Comparison of ENCODE assay signal across 14 cellular contexts in the genomic region with DNA sequence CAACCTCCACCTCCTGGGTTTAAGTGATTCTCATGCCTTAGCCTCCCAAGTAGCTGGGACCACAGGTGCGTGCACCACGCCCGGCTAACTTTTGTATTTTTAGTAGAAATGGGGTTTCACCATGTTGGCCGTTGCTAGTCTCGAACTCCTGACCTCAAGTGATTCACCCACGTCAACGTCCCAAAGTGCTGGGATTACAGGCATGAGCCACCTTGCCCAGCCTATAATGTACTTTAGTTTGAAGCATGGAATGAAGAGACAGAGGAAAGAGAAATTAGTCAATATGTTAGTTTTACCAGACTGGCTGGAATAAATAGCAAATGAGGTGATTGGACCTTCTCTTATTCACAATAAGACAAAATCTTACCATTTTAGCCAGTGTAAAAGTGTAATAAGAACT.
DNase-seq lines count a peak whose midpoint lies in the region; ATAC-seq and TF ChIP-seq lines count a peak whose summit lies in the region.
"Had no signal": no experiment of that assay in that cellular context is flagged by ENCODE, and none has a peak within 500 bp of the region (broad histone marks: within the 10 kb centered on the region; RNA-seq: fewer than 3 reads in every experiment).

No MANE protein-coding gene starts in this region.

- TF ChIP-seq CTCF in HL-60 (IDR thresholded peaks at IDR 0.05; ENCODE audit: insufficient read depth, low read length) = no peak
- no peak for TF ChIP-seq CTCF in mammary epithelial cell (conservative IDR thresholded peaks at IDR 0.05 in 1 of 2, IDR thresholded peaks at IDR 0.05 in 1 of 2; ENCODE audit: extremely low read depth in 1 of 2, insufficient read depth in 1 of 2, low read depth in 1 of 2, low read length in 2 of 2)
- TF ChIP-seq CTCF in neutrophil (IDR thresholded peaks at IDR 0.05) = no peak

- 92% methylated on average over 7 of the region's 7 CpGs for WGBS in mammary epithelial cell (ENCODE audit: low coverage, missing lambda C conversion rate)

- H3K27me3 ChIP-seq in HL-60 (ENCODE audit: insufficient read depth, poor library complexity, severe bottlenecking) (no peaks in the 10 kb centered on the region), mammary epithelial cell (ENCODE audit: insufficient read depth, low read length) (no peaks in the 10 kb centered on the region), neutrophil (no peaks in the 10 kb centered on the region)
- H3K27me3 ChIP-seq: transverse colon had no signal

- dilution Hi-C loops in mammary epithelial cell (cut with HindIII; ENCODE audit: low sequenced_read_pairs) = loop anchor here (5.0 kb wide), 1 partner anchor 50 kb away; no protein-coding TSS in a partner anchor

- TSS peak; percentile 9 for BruUV-seq in mammary epithelial cell (replicated peaks; lab: Mats Ljungman, UMichigan)

- intact Hi-C loops in mammary epithelial cell (cut with micrococcal nuclease) = loop anchor here (5.0 to 10.0 kb wide), 2 partner anchors 52 to 65 kb away; no protein-coding TSS in a partner anchor

- CTCF ChIA-PET in mammary epithelial cell (lab: Charles Lee; ENCODE audit: low non-redundant PET) = no interaction called here

- H3K27ac ChIP-seq in HL-60 (replicated peaks) (peak overlapping the region; percentile 60), mammary epithelial cell (ENCODE audit: insufficient read depth, low read depth, low read length) (peak overlapping the region; percentile 1), neutrophil (peak overlapping the region; percentile 79), substantia nigra (ENCODE audit: low read depth, low read length, poor library complexity, severe bottlenecking) (no peak overlapping the region)
- H3K27ac ChIP-seq: transverse colon had no signal

- H3K9ac ChIP-seq in mammary epithelial cell (ENCODE audit: insufficient read depth, low read length) = no peak overlapping the region

- no peak overlapping the region for H2AFZ ChIP-seq in mammary epithelial cell (ENCODE audit: low read depth, low read length)

- H3K4me1 ChIP-seq in mammary epithelial cell (ENCODE audit: insufficient read depth, low read length) (peaks cover 12% of the 10 kb centered on the region), neutrophil (ENCODE audit: control insufficient read depth in 1 of 2, insufficient read depth in 1 of 2, low read depth in 1 of 2, low read length in 1 of 2) (peaks cover 34 to 35% of the 10 kb centered on the region in 2 experiments)
- H3K4me1 ChIP-seq: transverse colon had no signal

- in situ Hi-C loops in mammary epithelial cell (cut with MboI; ENCODE audit: low sequenced_read_pairs in 2 of 2) = no loop called here

- ATAC-seq in HG03442 (IDR thresholded peaks at IDR 0.05; ENCODE audit: unreplicated experiment) (no peak), HG03108 (IDR thresholded peaks at IDR 0.05; ENCODE audit: unreplicated experiment) (no peak)
- ATAC-seq: HepG2 had no signal

- H4K20me1 ChIP-seq in mammary epithelial cell (ENCODE audit: insufficient read depth, low read length) = no peaks in the 10 kb centered on the region

- DNase-seq in EL (peak; percentile 7), HL-60 (ENCODE audit: low read depth in 1 of 2, low spot score in 1 of 2) (no peak), mammary epithelial cell (no peak), substantia nigra (lab: John Stamatoyannopoulos, UW) (no peak), NCI-H748 treated with DMSO at 0.1 percent for 48 hours (lab: John Stamatoyannopoulos, UW) (no peak)
- DNase-seq: activated CD8-positive, alpha-beta memory T cell treated with anti-CD3 and anti-CD28 coated beads for 24 hours; activated effector memory CD4-positive, alpha-beta T cell treated with Interleukin-2 at 50 U/mL for 16 hours; NCI-H2029 treated with DMSO at 0.1 percent for 48 hours; stimulated activated CD4-positive, alpha-beta T cell treated with anti-CD3 and anti-CD28 coated beads, Interleukin-4, amount 100 ng/mL, for 4 hours; transverse colon had no signal

- H3K79me2 ChIP-seq in mammary epithelial cell (ENCODE audit: insufficient read depth, low read length) = no peaks in the 10 kb centered on the region

- peaks cover 7% of the 10 kb centered on the region for H3K9me3 ChIP-seq in mammary epithelial cell (replicated peaks; ENCODE audit: insufficient read depth, low read length)
- no peaks in the 10 kb centered on the region for H3K9me3 ChIP-seq in neutrophil
- H3K9me3 ChIP-seq: transverse colon had no signal

- H3K4me3 ChIP-seq in HL-60 (replicated peaks; ENCODE audit: insufficient read depth, low read length) (no peak overlapping the region), mammary epithelial cell (replicated peaks in 1 of 3; ENCODE audit: insufficient read depth in 1 of 3, low read depth in 2 of 3, low read length in 3 of 3) (no peak overlapping the region), neutrophil (ENCODE audit: low read depth in 1 of 2, low read length in 1 of 2) (peak overlapping the region in 1 of 2 experiments; percentile 15)
- H3K4me3 ChIP-seq: transverse colon had no signal

- no peak overlapping the region for H3K4me2 ChIP-seq in mammary epithelial cell (ENCODE audit: insufficient read depth, low read depth, low read length)

- H3K36me3 ChIP-seq in mammary epithelial cell (ENCODE audit: insufficient read depth, low read length) (peaks cover 17% of the 10 kb centered on the region), neutrophil (peaks cover 33% of the 10 kb centered on the region)
